20 cellular contexts compared by ENCODE assay signal in genomic region chr6:149086363-149086762, GRCh38.
A peak's percentile ranks its signal among the peaks of the same experiment; 100 is the strongest.
DNase-seq lines count a peak whose midpoint lies in the region; ATAC-seq and TF ChIP-seq lines count a peak whose summit lies in the region.
"Had no signal": no experiment of that assay in that cellular context is flagged by ENCODE, and none has a peak within 500 bp of the region (broad histone marks: within the 10 kb centered on the region; RNA-seq: fewer than 3 reads in every experiment).

No MANE protein-coding gene starts in this region.

- no peak for TF ChIP-seq CTCF in A673 (conservative IDR thresholded peaks at IDR 0.05; ENCODE audit: low read depth, low read length)

- intact Hi-C loops in activated CD4-positive, alpha-beta memory T cell treated with anti-CD3 and anti-CD28 coated beads for 36 hours (cut with micrococcal nuclease) = no loop called here
- intact Hi-C loops in A673 (cut with micrococcal nuclease; ENCODE audit: unreplicated experiment) = no loop called here

- H3K4me3 ChIP-seq in CD4-positive, CD25-positive, alpha-beta regulatory T cell (ENCODE audit: low read depth, low read length) = no peak overlapping the region
- no peak overlapping the region for H3K4me3 ChIP-seq in A673 (ENCODE audit: low read depth, low read length, poor library complexity, severe bottlenecking)

- no TSS peak for BruUV-seq in A673 (replicated peaks; lab: Mats Ljungman, UMichigan)

- no peak for DNase-seq in activated CD4-positive, alpha-beta T cell treated with anti-CD3 and anti-CD28 coated beads, Interleukin-2, amount 10 ng/mL, durations not matched to agents 7 days and 5 days
- DNase-seq in activated CD4-positive, alpha-beta T cell treated with anti-CD3 and anti-CD28 coated beads for 1 hour = no peak
- DNase-seq in CD4-positive, CD25-positive, alpha-beta regulatory T cell = peak in 1 of 3 donors; percentile 66
- no peak for DNase-seq in activated CD4-positive, alpha-beta memory T cell treated with anti-CD3 and anti-CD28 coated beads for 36 hours
- DNase-seq in central memory CD8-positive, alpha-beta T cell (ENCODE audit: low spot score in 2 of 2) = no peak
- DNase-seq in A673 (ENCODE audit: low spot score) = no peak
- DNase-seq: EL; GF-D8; Karpas-422; MV-4-11; NCI-H1105 treated with DMSO at 0.1 percent for 48 hours; NCI-H2029 treated with DMSO at 0.1 percent for 48 hours; NCI-H226; NCI-H510A treated with DMSO at 0.1 percent for 48 hours; NCI-H774; NK-92 treated with Interleukin-12 subunit alpha and Interleukin-12 subunit beta, amount 100 ng/mL, for 24 hours; SIG-M5 had no signal

- H3K27me3 ChIP-seq in CD4-positive, CD25-positive, alpha-beta regulatory T cell (ENCODE audit: control insufficient read depth, insufficient read depth, low read length) = no peaks in the 10 kb centered on the region
- H3K27me3 ChIP-seq in A673 (replicated peaks; ENCODE audit: insufficient read depth, low read depth, low read length, poor library complexity) = peaks cover 8% of the 10 kb centered on the region

- peak overlapping the region; percentile 90 for H3K27ac Mint-ChIP-seq in activated CD4-positive, alpha-beta T cell treated with anti-CD3 and anti-CD28 coated beads, Interleukin-2, amount 10 ng/mL, durations not matched to agents 7 days and 5 days
- peak overlapping the region in 2 of 3 donors; percentile 32 to 42 for H3K27ac Mint-ChIP-seq in CD4-positive, CD25-positive, alpha-beta regulatory T cell
- H3K27ac Mint-ChIP-seq in activated CD4-positive, alpha-beta memory T cell treated with anti-CD3 and anti-CD28 coated beads for 36 hours = peak overlapping the region; percentile 93
- peak overlapping the region; percentile 29 for H3K27ac Mint-ChIP-seq in central memory CD8-positive, alpha-beta T cell (ENCODE audit: low read depth)
- H3K27ac Mint-ChIP-seq: B cell, CD14-positive monocyte had no signal

- POLR2A ChIA-PET in activated CD4-positive, alpha-beta T cell treated with anti-CD3 and anti-CD28 coated beads, Interleukin-2, amount 10 ng/mL, durations not matched to agents 7 days and 5 days (lab: Charles Lee) = no interaction called here
- POLR2A ChIA-PET in activated CD4-positive, alpha-beta memory T cell treated with anti-CD3 and anti-CD28 coated beads for 36 hours (lab: Charles Lee) = interaction anchor here (3.2 kb wide), 1 partner anchor 9 kb away, joined by 42 read pairs; no protein-coding TSS in a partner anchor
- POLR2A ChIA-PET in A673 (lab: Charles Lee; ENCODE audit: low non-redundant PET) = interaction anchor here (0.6 kb wide), 1 partner anchor 10 kb away, joined by 3 read pairs; no protein-coding TSS in a partner anchor

- CTCF ChIA-PET in activated CD4-positive, alpha-beta T cell treated with anti-CD3 and anti-CD28 coated beads, Interleukin-2, amount 10 ng/mL, durations not matched to agents 7 days and 5 days (lab: Charles Lee) = interaction anchor here (0.9 to 3.3 kb wide), 4 partner anchors 9 to 306 kb away, joined by 3 to 23 read pairs (median 5); partner anchors contain the start of gene TAB2
- CTCF ChIA-PET in activated CD4-positive, alpha-beta memory T cell treated with anti-CD3 and anti-CD28 coated beads for 36 hours (lab: Charles Lee) = interaction anchor here (1.2 to 2.9 kb wide), 2 partner anchors 8 to 45 kb away, joined by 3 to 14 read pairs; no protein-coding TSS in a partner anchor
- CTCF ChIA-PET in A673 (lab: Charles Lee) = no interaction called here

- ATAC-seq in CD4-positive, CD25-positive, alpha-beta regulatory T cell (ENCODE audit: low read depth in 2 of 2) = no peak
- ATAC-seq in central memory CD8-positive, alpha-beta T cell (replicated peaks; ENCODE audit: extremely low read depth, poor library complexity, severe bottlenecking) = no peak
- no peak for ATAC-seq in GM21825 (IDR thresholded peaks at IDR 0.05; ENCODE audit: unreplicated experiment)

- no peaks in the 10 kb centered on the region for H3K27me3 Mint-ChIP-seq in activated CD4-positive, alpha-beta T cell treated with anti-CD3 and anti-CD28 coated beads, Interleukin-2, amount 10 ng/mL, durations not matched to agents 7 days and 5 days
- H3K27me3 Mint-ChIP-seq in CD4-positive, CD25-positive, alpha-beta regulatory T cell = no peaks in the 10 kb centered on the region
- no peaks in the 10 kb centered on the region for H3K27me3 Mint-ChIP-seq in activated CD4-positive, alpha-beta memory T cell treated with anti-CD3 and anti-CD28 coated beads for 36 hours
- no peaks in the 10 kb centered on the region for H3K27me3 Mint-ChIP-seq in central memory CD8-positive, alpha-beta T cell
- H3K27me3 Mint-ChIP-seq: B cell had no signal

- H3K9me3 ChIP-seq in CD4-positive, CD25-positive, alpha-beta regulatory T cell (ENCODE audit: control insufficient read depth in 2 of 2, low read length in 2 of 2) = no peaks in the 10 kb centered on the region
- no peaks in the 10 kb centered on the region for H3K9me3 ChIP-seq in A673 (ENCODE audit: low read depth, low read length, poor library complexity, severe bottlenecking)

- H3K27ac ChIP-seq in CD4-positive, CD25-positive, alpha-beta regulatory T cell (ENCODE audit: insufficient read depth, low read length, poor library complexity, severe bottlenecking) = no peak overlapping the region
- H3K27ac ChIP-seq in A673 (ENCODE audit: low read depth, low read length, poor library complexity, severe bottlenecking) = no peak overlapping the region

- H3K36me3 ChIP-seq in CD4-positive, CD25-positive, alpha-beta regulatory T cell (ENCODE audit: control insufficient read depth, insufficient read depth, low read length) = no peaks in the 10 kb centered on the region
- no peaks in the 10 kb centered on the region for H3K36me3 ChIP-seq in A673 (ENCODE audit: insufficient read depth, low read length, poor library complexity, severe bottlenecking)

- H3K4me3 Mint-ChIP-seq in activated CD4-positive, alpha-beta T cell treated with anti-CD3 and anti-CD28 coated beads, Interleukin-2, amount 10 ng/mL, durations not matched to agents 7 days and 5 days = peak overlapping the region; percentile 62
- no peak overlapping the region for H3K4me3 Mint-ChIP-seq in CD4-positive, CD25-positive, alpha-beta regulatory T cell
- no peak overlapping the region for H3K4me3 Mint-ChIP-seq in activated CD4-positive, alpha-beta memory T cell treated with anti-CD3 and anti-CD28 coated beads for 36 hours
- no peak overlapping the region for H3K4me3 Mint-ChIP-seq in central memory CD8-positive, alpha-beta T cell
- H3K4me3 Mint-ChIP-seq: B cell, CD14-positive monocyte had no signal

- H3K4me1 Mint-ChIP-seq in activated CD4-positive, alpha-beta T cell treated with anti-CD3 and anti-CD28 coated beads, Interleukin-2, amount 10 ng/mL, durations not matched to agents 7 days and 5 days = peaks cover 80% of the 10 kb centered on the region
- peaks cover 23 to 66% (median 58%) of the 10 kb centered on the region in 4 donors for H3K4me1 Mint-ChIP-seq in CD4-positive, CD25-positive, alpha-beta regulatory T cell
- H3K4me1 Mint-ChIP-seq in activated CD4-positive, alpha-beta memory T cell treated with anti-CD3 and anti-CD28 coated beads for 36 hours (ENCODE audit: low read depth) = peaks cover 58% of the 10 kb centered on the region
- H3K4me1 Mint-ChIP-seq in central memory CD8-positive, alpha-beta T cell = peaks cover 16% of the 10 kb centered on the region

- H3K4me1 ChIP-seq in CD4-positive, CD25-positive, alpha-beta regulatory T cell (ENCODE audit: control insufficient read depth, insufficient read depth, low read length, poor library complexity, severe bottlenecking) = peaks cover 36% of the 10 kb centered on the region
- H3K4me1 ChIP-seq in A673 (ENCODE audit: insufficient read depth, low read length, poor library complexity, severe bottlenecking) = no peaks in the 10 kb centered on the region

- peaks cover 38% of the 10 kb centered on the region for H3K36me3 Mint-ChIP-seq in activated CD4-positive, alpha-beta T cell treated with anti-CD3 and anti-CD28 coated beads, Interleukin-2, amount 10 ng/mL, durations not matched to agents 7 days and 5 days (ENCODE audit: low read depth)
- no peaks in the 10 kb centered on the region for H3K36me3 Mint-ChIP-seq in CD4-positive, CD25-positive, alpha-beta regulatory T cell
- H3K36me3 Mint-ChIP-seq in activated CD4-positive, alpha-beta memory T cell treated with anti-CD3 and anti-CD28 coated beads for 36 hours = no peaks in the 10 kb centered on the region
- peaks cover 2% of the 10 kb centered on the region for H3K36me3 Mint-ChIP-seq in central memory CD8-positive, alpha-beta T cell (ENCODE audit: insufficient read depth)
- H3K36me3 Mint-ChIP-seq: CD14-positive monocyte had no signal

- H3K9me3 Mint-ChIP-seq in activated CD4-positive, alpha-beta T cell treated with anti-CD3 and anti-CD28 coated beads, Interleukin-2, amount 10 ng/mL, durations not matched to agents 7 days and 5 days = peaks cover 12% of the 10 kb centered on the region
- no peaks in the 10 kb centered on the region for H3K9me3 Mint-ChIP-seq in CD4-positive, CD25-positive, alpha-beta regulatory T cell
- H3K9me3 Mint-ChIP-seq in activated CD4-positive, alpha-beta memory T cell treated with anti-CD3 and anti-CD28 coated beads for 36 hours = no peaks in the 10 kb centered on the region
- H3K9me3 Mint-ChIP-seq in central memory CD8-positive, alpha-beta T cell = no peaks in the 10 kb centered on the region
- H3K9me3 Mint-ChIP-seq: CD14-positive monocyte had no signal

Comparison
In these comparisons a context has a peak if more than half of its experiments do, and no peak if none do; other contexts are left out.
1. H3K27ac Mint-ChIP-seq: peak in every context shown above with its lines; median percentile 93 in activated CD4-positive, alpha-beta memory T cell treated with anti-CD3 and anti-CD28 coated beads for 36 hours; 90 in activated CD4-positive, alpha-beta T cell treated with anti-CD3 and anti-CD28 coated beads, Interleukin-2, amount 10 ng/mL, durations not matched to agents 7 days and 5 days; 37 in CD4-positive, CD25-positive, alpha-beta regulatory T cell; 29 in central memory CD8-positive, alpha-beta T cell.